ENCODE assay signal across 8 cellular contexts in the genomic region with DNA sequence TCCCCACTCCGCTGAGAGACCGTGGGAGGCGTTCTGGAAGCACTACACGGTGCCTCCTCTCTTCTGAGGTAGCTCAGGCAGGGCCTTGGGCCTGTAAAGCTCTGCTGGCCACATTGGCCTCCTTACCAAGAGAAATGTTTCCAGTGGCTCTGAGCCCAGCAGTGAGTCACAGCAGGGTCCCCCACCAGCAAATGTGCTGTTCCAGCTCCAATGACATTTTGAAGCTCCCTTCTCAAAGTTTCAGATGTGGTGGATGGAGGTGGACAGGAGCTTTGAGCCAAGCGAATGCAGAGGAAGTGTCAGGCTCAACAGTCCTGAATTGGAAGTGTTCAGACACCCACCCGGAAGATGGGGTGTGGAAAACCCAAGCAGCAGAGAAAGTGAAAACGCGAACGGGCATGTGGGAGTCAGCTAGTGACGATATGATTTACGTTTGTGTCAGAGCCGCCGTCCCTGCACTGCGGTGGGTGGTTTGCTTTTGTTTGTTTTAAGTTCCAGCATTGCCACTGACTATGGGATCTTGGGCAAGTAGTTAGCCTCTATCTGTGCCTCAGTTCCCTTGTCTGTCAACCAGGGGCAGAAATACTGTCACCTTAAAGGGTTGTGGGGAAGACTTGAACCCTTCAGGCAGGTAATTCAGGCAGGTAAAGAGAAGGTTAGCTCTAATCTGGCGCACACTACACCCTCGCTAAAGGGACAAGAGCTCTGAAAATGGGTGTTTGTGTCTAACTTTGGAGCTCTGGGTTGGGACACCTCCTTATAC. TPM values are rescaled to one million over a fixed set of nuclear protein-coding genes. Genes with fewer than 3 reads are reported as not detected.
DNase-seq lines count a peak whose midpoint lies in the region; ATAC-seq and TF ChIP-seq lines count a peak whose summit lies in the region.

No MANE protein-coding gene starts in this region.

- TF ChIP-seq CTCF in GM12865 (IDR thresholded peaks at IDR 0.05; ENCODE audit: insufficient read depth, low read depth, low read length, missing control alignments) (no peak), fibroblast of villous mesenchyme (IDR thresholded peaks at IDR 0.05; ENCODE audit: insufficient read depth, low read depth, low read length) (no peak)

- DNase-seq in GM12865 (ENCODE audit: low read depth), result peak; percentile 78
- DNase-seq in activated CD8-positive, alpha-beta memory T cell treated with anti-CD3 and anti-CD28 coated beads for 48 hours (ENCODE audit: low read depth in 2 of 3, low spot score in 2 of 3), result peak in 2 of 3 experiments; percentile 51 to 54
- peak; percentile 33 for DNase-seq in fibroblast of villous mesenchyme (ENCODE audit: low read depth)
- DNase-seq in stimulated activated CD8-positive, alpha-beta memory T cell treated with anti-CD3 and anti-CD28 coated beads, Interleukin-4, amount 100 ng/mL, for 4 hours (ENCODE audit: low read depth in 2 of 2, low spot score in 1 of 2), result peak; percentile 31 to 40
- DNase-seq in cerebellar cortex (ENCODE audit: low spot score), result no peak
- no peak for DNase-seq in NCI-H748 treated with DMSO at 0.1 percent for 48 hours (lab: John Stamatoyannopoulos, UW)
- DNase-seq in DMS53 treated with DMSO at 0.1 percent for 48 hours (lab: John Stamatoyannopoulos, UW; ENCODE audit: unreplicated experiment), result no peak

- peak; percentile 39 for ATAC-seq in HG02981 (IDR thresholded peaks at IDR 0.05; ENCODE audit: unreplicated experiment)

- peak overlapping the region; percentile 68 for H3K4me3 ChIP-seq in GM12865 (ENCODE audit: low read depth, low read length)
- H3K4me3 ChIP-seq in fibroblast of villous mesenchyme (ENCODE audit: low read depth, low read length), result no peak overlapping the region

RNA-seq across cellular contexts. Expression of a gene that starts 38.2 kb away (rescaled TPM):
- total RNA-seq in fibroblast of villous mesenchyme, result 53.8 and 103 TPM in 2 replicates

Comparison
In these comparisons a context has a peak if more than half of its experiments do, and no peak if none do; other contexts are left out.
1. DNase-seq: peak in GM12865 (single experiment), activated CD8-positive, alpha-beta memory T cell treated with anti-CD3 and anti-CD28 coated beads for 48 hours (2 of 3), fibroblast of villous mesenchyme (single experiment) and stimulated activated CD8-positive, alpha-beta memory T cell treated with anti-CD3 and anti-CD28 coated beads, Interleukin-4, amount 100 ng/mL, for 4 hours (2 of 2); none in cerebellar cortex (single experiment), NCI-H748 treated with DMSO at 0.1 percent for 48 hours (single experiment) and DMS53 treated with DMSO at 0.1 percent for 48 hours (single experiment).